8 cellular contexts compared by ENCODE assay signal in the genomic region with DNA sequence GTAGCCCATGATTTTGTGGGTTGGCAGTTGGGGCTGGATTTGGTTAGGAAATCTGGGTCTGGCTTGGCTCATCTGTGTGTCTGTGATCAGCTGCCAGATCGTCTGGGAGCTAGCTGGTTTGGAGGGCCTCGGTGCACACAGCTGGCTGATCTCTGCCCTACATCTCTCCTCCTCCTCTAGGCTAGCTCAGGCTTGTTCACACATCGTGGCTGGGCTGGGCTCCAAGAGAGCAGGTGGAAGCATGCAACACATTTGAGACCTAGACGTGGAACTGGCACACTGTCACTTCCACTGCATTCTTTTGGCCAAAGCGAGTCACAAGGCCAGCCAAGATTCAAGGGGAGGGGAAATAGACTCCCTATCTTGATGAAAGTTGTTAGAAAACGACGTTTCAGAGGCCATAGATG. TPM values are rescaled to one million over a fixed set of nuclear protein-coding genes. Genes with fewer than 3 reads are reported as not detected.
A peak's percentile ranks its signal among the peaks of the same experiment; 100 is the strongest.
DNase-seq lines count a peak whose midpoint lies in the region; ATAC-seq and TF ChIP-seq lines count a peak whose summit lies in the region.

No MANE protein-coding gene starts in this region.

- H3K36me3 ChIP-seq in PC-3 (ENCODE audit: low read depth, low read length) (peaks cover 58% of the 10 kb centered on the region), psoas muscle (ENCODE audit: insufficient read depth in 1 of 2, low read depth in 1 of 2) (peaks cover 19 to 83% of the 10 kb centered on the region in 2 donors)

- peak; percentile 98 for ATAC-seq in PC-3
- peak; percentile 99 to 100 (median 100) for ATAC-seq in psoas muscle
- no peak for ATAC-seq in GM21515 (IDR thresholded peaks at IDR 0.05; ENCODE audit: unreplicated experiment)
- ATAC-seq in GM18502 (IDR thresholded peaks at IDR 0.05; ENCODE audit: poor library complexity, unreplicated experiment): no peak
- no peak for ATAC-seq in stimulated activated naive CD8-positive, alpha-beta T cell treated with anti-CD3 and anti-CD28 coated beads, Interleukin-15, Interleukin-2, amounts not matched to agents 100 U/mL and 50 U/mL, for 24 hours

- H4K91ac ChIP-seq in H9 (ENCODE audit: insufficient read length, low read depth, low read length): no peak overlapping the region

- no peaks in the 10 kb centered on the region for H3F3A ChIP-seq in PC-3 (ENCODE audit: low read length, unreplicated experiment)

- H3K79me2 ChIP-seq in H9 (ENCODE audit: insufficient read depth, low read length): no peaks in the 10 kb centered on the region
- H3K79me2 ChIP-seq in PC-3 (ENCODE audit: low read length): no peaks in the 10 kb centered on the region

- H3K27ac Mint-ChIP-seq in H9: peak overlapping the region in 2 of 3 experiments; percentile 76 to 85; a peak in 2 of 7 replicates

- no peaks in the 10 kb centered on the region for H3K4me1 Mint-ChIP-seq in H9

- no CpG with 5 or more reads among the region's 7 CpGs for WGBS in H9 (ENCODE audit: extremely low coverage, insufficient read length, low lambda C conversion rate)
- 8 to 13% (median 9%) methylated on average over 7 of the region's 7 CpGs for WGBS in psoas muscle, 3 donors

- H3K23ac ChIP-seq in H9 (ENCODE audit: insufficient read length, low read depth, low read length): no peak overlapping the region

- no peak overlapping the region for H3K18ac ChIP-seq in H9 (ENCODE audit: insufficient read length, low read depth, low read length)

- no peak overlapping the region for H3K9ac ChIP-seq in H9 (ENCODE audit: extremely low read depth, insufficient read length, low read length)
- no peak overlapping the region for H3K9ac ChIP-seq in PC-3 (ENCODE audit: low read length)

- TF ChIP-seq CTCF in H9 (conservative IDR thresholded peaks at IDR 0.05) (no peak), PC-3 (conservative IDR thresholded peaks at IDR 0.05; ENCODE audit: low read depth, low read length) (no peak), fibroblast of the aortic adventitia (IDR thresholded peaks at IDR 0.05; ENCODE audit: insufficient read depth, low read length) (no peak), psoas muscle (IDR thresholded peaks at IDR 0.05) (no peak)

- H3K4me2 ChIP-seq in H9 (ENCODE audit: insufficient read depth, insufficient read length, low read length) (no peak overlapping the region), PC-3 (ENCODE audit: low read length) (peak overlapping the region; percentile 19)

- H3K4ac ChIP-seq in H9 (ENCODE audit: low read depth, low read length): no peak overlapping the region

- peaks cover 4% of the 10 kb centered on the region for H3K79me1 ChIP-seq in H9 (ENCODE audit: insufficient read depth, low read depth, low read length, poor library complexity, severe bottlenecking)

- CTCF ChIA-PET in PC-3 (lab: Charles Lee): interaction anchor here (1.3 kb wide), 1 partner anchor 12 kb away, joined by 6 read pairs; no protein-coding TSS in a partner anchor

- H3K9me3 ChIP-seq in H9 (ENCODE audit: control insufficient read depth, low read depth, low read length) (no peaks in the 10 kb centered on the region), PC-3 (ENCODE audit: low read length) (no peaks in the 10 kb centered on the region), psoas muscle (no peaks in the 10 kb centered on the region)

- H4K8ac ChIP-seq in H9 (replicated peaks; ENCODE audit: insufficient read length, low read depth, low read length): no peak overlapping the region

- no peaks in the 10 kb centered on the region for H3K23me2 ChIP-seq in H9 (ENCODE audit: insufficient read length, low read depth, low read length, poor library complexity, severe bottlenecking)

- no peak overlapping the region for H2BK120ac ChIP-seq in H9 (ENCODE audit: low read depth, low read length, poor library complexity, severe bottlenecking)

- intact Hi-C loops in PC-3 (cut with micrococcal nuclease) (no loop called here), psoas muscle (cut with DNase I) (loop anchor here in 1 of 2 donors (1.0 kb wide), 1 partner anchor 15 kb away; the partner anchor contains the start of gene NDUFAF5)

- H3K56ac ChIP-seq in H9 (ENCODE audit: insufficient read length, low read depth, low read length): no peak overlapping the region

- no peaks in the 10 kb centered on the region for H3K9me3 Mint-ChIP-seq in H9

- H3T11ph ChIP-seq in H9 (ENCODE audit: low read length): no peak overlapping the region

- no peaks in the 10 kb centered on the region for H3K27me3 Mint-ChIP-seq in H9 (ENCODE audit: low read depth)

- no peak overlapping the region for H3K14ac ChIP-seq in H9 (ENCODE audit: insufficient read depth, low read length)

- POLR2A ChIA-PET in PC-3 (lab: Charles Lee; ENCODE audit: unreplicated experiment): no interaction called here

- no peak overlapping the region for H2BK15ac ChIP-seq in H9 (ENCODE audit: low read depth, low read length)

- H2BK20ac ChIP-seq in H9 (ENCODE audit: low read depth, low read length, poor library complexity, severe bottlenecking): no peak overlapping the region

- no peak overlapping the region for H2AFZ ChIP-seq in H9 (ENCODE audit: low read length)
- H2AFZ ChIP-seq in PC-3 (ENCODE audit: low read length): no peak overlapping the region

- H3K36me3 Mint-ChIP-seq in H9 (ENCODE audit: insufficient read depth in 1 of 3, low read depth in 3 of 3): peaks cover 29 to 75% (median 66%) of the 10 kb centered on the region in 3 experiments; a peak in 6 of 7 replicates

- no peak overlapping the region for H2BK12ac ChIP-seq in H9 (ENCODE audit: insufficient read length, low read depth, low read length)

- DNase-seq in H9: no peak
- peak; percentile 86 for DNase-seq in PC-3
- DNase-seq in fibroblast of the aortic adventitia (ENCODE audit: low read depth): peak; percentile 99
- DNase-seq in psoas muscle: peak; percentile 93 to 97
- no peak for DNase-seq in NOMO-1 treated with dmso at 0.1 percent for 144 hours (lab: John Stamatoyannopoulos, UW; ENCODE audit: unreplicated experiment)
- no peak for DNase-seq in stimulated activated naive CD8-positive, alpha-beta T cell treated with anti-CD3 and anti-CD28 coated beads, Interleukin-15, Interleukin-2, amounts not matched to agents 100 U/mL and 50 U/mL, for 24 hours

- H3K27ac ChIP-seq in H9 (ENCODE audit: insufficient read length, low read depth, low read length) (no peak overlapping the region), PC-3 (ENCODE audit: low read length) (no peak overlapping the region), psoas muscle (peak overlapping the region; percentile 84)

- no TSS peak for BruUV-seq in PC-3 (replicated peaks; lab: Mats Ljungman, UMichigan)

- H3K4me3 ChIP-seq in PC-3 (ENCODE audit: low read length) (no peak overlapping the region), fibroblast of the aortic adventitia (ENCODE audit: low read depth, low read length) (no peak overlapping the region), psoas muscle (peak overlapping the region; percentile 38)

- no peak overlapping the region for H2AK5ac ChIP-seq in H9 (ENCODE audit: insufficient read length, low read length)

- H3K9me2 ChIP-seq in PC-3 (replicated peaks; ENCODE audit: low read length): no peaks in the 10 kb centered on the region

- no peaks in the 10 kb centered on the region for H4K20me1 ChIP-seq in H9 (ENCODE audit: control insufficient read depth, insufficient read depth, insufficient read length)
- H4K20me1 ChIP-seq in PC-3 (ENCODE audit: low read length): no peaks in the 10 kb centered on the region

- no peaks in the 10 kb centered on the region for H3K27me3 ChIP-seq in H9 (ENCODE audit: insufficient read depth, low read length)
- H3K27me3 ChIP-seq in PC-3 (ENCODE audit: low read length): no peaks in the 10 kb centered on the region
- H3K27me3 ChIP-seq in psoas muscle (ENCODE audit: insufficient read depth in 3 of 3, low read length in 2 of 3): no peaks in the 10 kb centered on the region

- no peaks in the 10 kb centered on the region for H3K4me1 ChIP-seq in H9 (ENCODE audit: insufficient read depth, low read length)
- peaks cover 14% of the 10 kb centered on the region for H3K4me1 ChIP-seq in PC-3 (ENCODE audit: insufficient read depth, low read length)
- H3K4me1 ChIP-seq in psoas muscle: peaks cover 18% of the 10 kb centered on the region

- no peak overlapping the region for H4K5ac ChIP-seq in H9 (ENCODE audit: insufficient read length, low read depth, low read length)

- no peak overlapping the region for H3K4me3 Mint-ChIP-seq in H9

- no peak overlapping the region for H2BK5ac ChIP-seq in H9 (ENCODE audit: insufficient read length, low read length)

RNA-seq across cellular contexts. Expression of gene NDUFAF5, which starts 15.9 kb away (rescaled TPM):
- total RNA-seq in H9 (2021) (35.9 and 40.2 TPM in 2 replicates), PC-3 (2014; rRNA removed) (23.3 and 29.0 TPM in 2 replicates), fibroblast of the aortic adventitia (ENCODE audit: low replicate concordance) (13.9 and 15.8 TPM in 2 replicates), psoas muscle (10 to 100 TPM; 28.2 to 49.7 (median 44.2) TPM)
- 10 to 100 TPM; 32.5 to 44.4 (median 39.7) TPM for polyA plus RNA-seq in psoas muscle

RNA-seq across cellular contexts. Expression of gene ESF1, which starts 16.0 kb away (rescaled TPM):
- 35.4 and 36.9 TPM in 2 replicates for total RNA-seq in H9 (2021)
- 13.7 and 18.7 TPM in 2 replicates for total RNA-seq in PC-3 (2014; rRNA removed)
- total RNA-seq in fibroblast of the aortic adventitia (ENCODE audit: low replicate concordance): 15.6 and 55.8 TPM in 2 replicates
- 10 to 100 TPM; 15.1 to 22.8 (median 19.5) TPM for total RNA-seq in psoas muscle
- polyA plus RNA-seq in psoas muscle: 10 to 100 TPM in 2 of 3 donors, 1 to 10 TPM in 1; 9.0 to 20.7 (median 12.5) TPM

Comparison
In these comparisons a context has a peak if more than half of its experiments do, and no peak if none do; other contexts are left out.
1. DNase-seq: peak in PC-3 (single experiment), fibroblast of the aortic adventitia (single experiment) and psoas muscle (2 of 2); none in H9 (single experiment), NOMO-1 treated with dmso at 0.1 percent for 144 hours (single experiment) and stimulated activated naive CD8-positive, alpha-beta T cell treated with anti-CD3 and anti-CD28 coated beads, Interleukin-15, Interleukin-2, amounts not matched to agents 100 U/mL and 50 U/mL, for 24 hours (single experiment).
2. ATAC-seq: peak in PC-3 (single experiment) and psoas muscle (4 of 4); none in GM21515 (single experiment), GM18502 (single experiment) and stimulated activated naive CD8-positive, alpha-beta T cell treated with anti-CD3 and anti-CD28 coated beads, Interleukin-15, Interleukin-2, amounts not matched to agents 100 U/mL and 50 U/mL, for 24 hours (single experiment).